ENCODE assay signal across 7 cellular contexts in genomic region chr12:81727387-81727786, GRCh38. TPM values are rescaled to one million over a fixed set of nuclear protein-coding genes. Genes with fewer than 3 reads are reported as not detected.
"Had no signal": no experiment of that assay in that cellular context is flagged by ENCODE, and none has a peak within 500 bp of the region (broad histone marks: within the 10 kb centered on the region; RNA-seq: fewer than 3 reads in every experiment).

No MANE protein-coding gene starts in this region.

- H3K4me3 ChIP-seq: GM23248, K562 had no signal

- ATAC-seq: K562 had no signal

- H2AFZ ChIP-seq: GM23248 had no signal

- DNase-seq: GM23248, H7, HCEC 1CT, IMR-90 had no signal

- H3K27ac ChIP-seq: GM23248 had no signal

- FAIRE-seq: HTR-8/SVneo, K562 had no signal

- H3K9ac ChIP-seq: GM23248 had no signal

RNA-seq across cellular contexts. Expression of gene PPFIA2, which starts 31.8 kb away (rescaled TPM):
- total RNA-seq: GM23248, HT-29, K562 had no signal
- polyA plus RNA-seq: GM23248, K562 had no signal
